Comparison of ENCODE assay signal across 1 cellular context in genomic region chr3:166071831-166072230, GRCh38.
TF ChIP-seq lines count a peak whose summit lies in the region.

No MANE protein-coding gene starts in this region.

TF ChIP-seq in WTC11, 78 proteins besides CTCF, POLR2A, EP300 and RAD21 (continued from another document):
- no peak for TF ChIP-seq ZNF281 (CRISPR knock-in tag; IDR thresholded peaks at IDR 0.05)
- TF ChIP-seq FOXP1 (CRISPR knock-in tag; IDR thresholded peaks at IDR 0.05; ENCODE audit: borderline replicate concordance): no peak
- TF ChIP-seq USF2 (CRISPR knock-in tag; IDR thresholded peaks at IDR 0.05): no peak
